ENCODE assay signal across 12 cellular contexts in the genomic region with DNA sequence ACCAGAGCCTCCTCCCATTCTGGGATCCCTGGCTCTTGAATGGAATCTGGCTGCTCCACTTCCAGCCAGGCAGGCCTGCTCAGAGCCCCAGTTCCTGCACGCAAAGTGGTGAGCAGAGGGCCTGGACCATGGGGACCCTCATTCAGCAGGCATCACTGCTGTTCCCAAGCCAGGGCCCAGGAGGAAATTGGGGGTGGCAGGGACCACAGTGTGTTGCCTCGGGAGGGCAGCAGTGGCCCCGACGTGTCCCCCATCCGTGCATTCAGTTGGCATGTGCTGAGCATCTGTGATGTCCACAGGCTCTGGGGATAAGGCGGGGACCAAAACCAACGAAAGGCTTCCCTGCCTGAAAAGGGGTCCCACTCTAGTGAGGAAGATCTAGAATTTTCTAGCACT. TPM values are rescaled to one million over a fixed set of nuclear protein-coding genes. Genes with fewer than 3 reads are reported as not detected.
DNase-seq lines count a peak whose midpoint lies in the region; ATAC-seq and TF ChIP-seq lines count a peak whose summit lies in the region.
"Had no signal": no experiment of that assay in that cellular context is flagged by ENCODE, and none has a peak within 500 bp of the region (broad histone marks: within the 10 kb centered on the region; RNA-seq: fewer than 3 reads in every experiment).

No MANE protein-coding gene starts in this region.

- H3K4me3 ChIP-seq in coronary artery (no peak overlapping the region), vagina (no peak overlapping the region)
- H3K4me3 ChIP-seq: right lobe of liver had no signal

- peaks cover 54% of the 10 kb centered on the region for H3K4me1 ChIP-seq in vagina

- no peaks in the 10 kb centered on the region for H3K27me3 ChIP-seq in vagina
- H3K27me3 ChIP-seq: right lobe of liver had no signal

- H3K36me3 Mint-ChIP-seq in stimulated activated naive CD8-positive, alpha-beta T cell treated with anti-CD3 and anti-CD28 coated beads, Interleukin-15, Interleukin-2, amounts not matched to agents 100 ng/mL and 50 ng/mL, for 24 hours (ENCODE audit: low read depth), result peaks cover 40% of the 10 kb centered on the region
- peaks cover 35% of the 10 kb centered on the region for H3K36me3 Mint-ChIP-seq in nephron (ENCODE audit: low read depth)

- H3K4me3 Mint-ChIP-seq in stimulated activated naive CD8-positive, alpha-beta T cell treated with anti-CD3 and anti-CD28 coated beads, Interleukin-15, Interleukin-2, amounts not matched to agents 100 ng/mL and 50 ng/mL, for 24 hours, result no peak overlapping the region
- no peak overlapping the region for H3K4me3 Mint-ChIP-seq in stimulated activated naive CD8-positive, alpha-beta T cell treated with anti-CD3 and anti-CD28 coated beads, Interleukin-15, amount 100 ng/mL, for 72 hours
- H3K4me3 Mint-ChIP-seq in nephron, result no peak overlapping the region
- H3K4me3 Mint-ChIP-seq: activated naive CD4-positive, alpha-beta T cell treated with anti-CD3 and anti-CD28 coated beads for 36 hours had no signal

- H3K27ac Mint-ChIP-seq in stimulated activated naive CD8-positive, alpha-beta T cell treated with anti-CD3 and anti-CD28 coated beads, Interleukin-15, Interleukin-2, amounts not matched to agents 100 ng/mL and 50 ng/mL, for 24 hours, result peak overlapping the region; percentile 65
- peak overlapping the region in 1 of 2 donors; percentile 64 for H3K27ac Mint-ChIP-seq in stimulated activated naive CD8-positive, alpha-beta T cell treated with anti-CD3 and anti-CD28 coated beads, Interleukin-15, amount 100 ng/mL, for 72 hours
- H3K27ac Mint-ChIP-seq in nephron, result peak overlapping the region in 2 of 3 experiments; percentile 60 to 64

- DNase-seq in stimulated activated naive CD8-positive, alpha-beta T cell treated with anti-CD3 and anti-CD28 coated beads, Interleukin-15, amount 100 ng/mL, for 72 hours, result no peak
- DNase-seq in coronary artery (ENCODE audit: low spot score) (no peak), vagina (ENCODE audit: extremely low spot score in 2 of 2) (no peak), NCI-H128 (lab: John Stamatoyannopoulos, UW; ENCODE audit: unreplicated experiment) (no peak), NCI-H2107 (lab: John Stamatoyannopoulos, UW) (no peak)
- DNase-seq: activated naive CD4-positive, alpha-beta T cell treated with anti-CD3 and anti-CD28 coated beads for 36 hours; NCI-H1092 had no signal

- H3K4me1 Mint-ChIP-seq in stimulated activated naive CD8-positive, alpha-beta T cell treated with anti-CD3 and anti-CD28 coated beads, Interleukin-15, Interleukin-2, amounts not matched to agents 100 ng/mL and 50 ng/mL, for 24 hours (ENCODE audit: low read depth), result peaks cover 48% of the 10 kb centered on the region
- peaks cover 57% of the 10 kb centered on the region for H3K4me1 Mint-ChIP-seq in stimulated activated naive CD8-positive, alpha-beta T cell treated with anti-CD3 and anti-CD28 coated beads, Interleukin-15, amount 100 ng/mL, for 72 hours
- H3K4me1 Mint-ChIP-seq in nephron, result peaks cover 35% of the 10 kb centered on the region

- TF ChIP-seq CTCF in coronary artery (IDR thresholded peaks at IDR 0.05), result no peak
- TF ChIP-seq CTCF in nephron (IDR thresholded peaks at IDR 0.05; ENCODE audit: unreplicated experiment in 3 of 3), result no peak
- TF ChIP-seq CTCF in vagina (IDR thresholded peaks at IDR 0.05), result no peak

- TF ChIP-seq POLR2A in vagina (IDR thresholded peaks at IDR 0.05), result no peak

- H3K27me3 Mint-ChIP-seq in stimulated activated naive CD8-positive, alpha-beta T cell treated with anti-CD3 and anti-CD28 coated beads, Interleukin-15, Interleukin-2, amounts not matched to agents 100 ng/mL and 50 ng/mL, for 24 hours, result no peaks in the 10 kb centered on the region
- H3K27me3 Mint-ChIP-seq in stimulated activated naive CD8-positive, alpha-beta T cell treated with anti-CD3 and anti-CD28 coated beads, Interleukin-15, amount 100 ng/mL, for 72 hours, result no peaks in the 10 kb centered on the region
- no peaks in the 10 kb centered on the region for H3K27me3 Mint-ChIP-seq in nephron (ENCODE audit: low read depth)

- peaks cover 0 to 45% of the 10 kb centered on the region in 2 donors for H3K36me3 ChIP-seq in vagina

- peak overlapping the region; percentile 87 to 95 for H3K27ac ChIP-seq in coronary artery
- H3K27ac ChIP-seq in vagina, result peak overlapping the region; percentile 95

- intact Hi-C loops in vagina (cut with DNase I), result no loop called here

- ATAC-seq in stimulated activated naive CD8-positive, alpha-beta T cell treated with anti-CD3 and anti-CD28 coated beads, Interleukin-15, amount 100 ng/mL, for 72 hours, result no peak
- ATAC-seq in GM21529 (IDR thresholded peaks at IDR 0.05; ENCODE audit: unreplicated experiment), result no peak
- ATAC-seq: activated CD4-positive, CD25-positive, alpha-beta regulatory T cell treated with anti-CD3 and anti-CD28 coated beads, Interleukin-2, amount 50 U/mL, for 24 hours had no signal

- H3K9me3 ChIP-seq in vagina, result no peaks in the 10 kb centered on the region
- H3K9me3 ChIP-seq: right lobe of liver had no signal

- H3K9me3 Mint-ChIP-seq in stimulated activated naive CD8-positive, alpha-beta T cell treated with anti-CD3 and anti-CD28 coated beads, Interleukin-15, Interleukin-2, amounts not matched to agents 100 ng/mL and 50 ng/mL, for 24 hours, result no peaks in the 10 kb centered on the region
- H3K9me3 Mint-ChIP-seq in stimulated activated naive CD8-positive, alpha-beta T cell treated with anti-CD3 and anti-CD28 coated beads, Interleukin-15, amount 100 ng/mL, for 72 hours, result no peaks in the 10 kb centered on the region
- H3K9me3 Mint-ChIP-seq in nephron, result no peaks in the 10 kb centered on the region
- H3K9me3 Mint-ChIP-seq: activated naive CD4-positive, alpha-beta T cell treated with anti-CD3 and anti-CD28 coated beads for 36 hours had no signal

RNA-seq across cellular contexts. Expression of a gene that starts 11.2 kb away (rescaled TPM):
- 16.9 TPM for total RNA-seq in vagina

RNA-seq across cellular contexts. Expression of a gene that starts 32.5 kb away (rescaled TPM):
- total RNA-seq in vagina, result 53.3 TPM

RNA-seq across cellular contexts. Expression of a gene that starts 42.7 kb away (rescaled TPM):
- not detected for total RNA-seq in vagina

RNA-seq across cellular contexts. Expression of a gene that starts 55.1 kb away (rescaled TPM):
- total RNA-seq in vagina, result 34.4 TPM

RNA-seq across cellular contexts. Expression of a gene that starts 57.0 kb away (rescaled TPM):
- total RNA-seq in vagina, result 116 TPM
